ENCODE assay signal across 23 cellular contexts in genomic region chr1:183876284-183876683, GRCh38.
DNase-seq lines count a peak whose midpoint lies in the region; ATAC-seq, FAIRE-seq and TF ChIP-seq lines count a peak whose summit lies in the region.
"Had no signal": no experiment of that assay in that cellular context is flagged by ENCODE, and none has a peak within 500 bp of the region (broad histone marks: within the 10 kb centered on the region; RNA-seq: fewer than 3 reads in every experiment).

No MANE protein-coding gene starts in this region.

- no peaks in the 10 kb centered on the region for H4K20me1 ChIP-seq in BLaER1

- H3K4me3 ChIP-seq in BLaER1 (no peak overlapping the region), gastrocnemius medialis (no peak overlapping the region)
- H3K4me3 ChIP-seq: SJSA1, smooth muscle cell had no signal

- no peak overlapping the region for H3K27ac Mint-ChIP-seq in T-helper 17 cell
- H3K27ac Mint-ChIP-seq: activated CD4-positive, alpha-beta T cell treated with anti-CD3 and anti-CD28 coated beads, Interleukin-2, amount 10 ng/mL, durations not matched to agents 7 days and 5 days; activated naive CD4-positive, alpha-beta T cell treated with anti-CD3 and anti-CD28 coated beads, Interleukin-2, amount 50 U/mL, for 24 hours; activated T-cell treated with anti-CD3 and anti-CD28 coated beads, Interleukin-2, amount 50 U/mL, for 24 hours had no signal

- no peak for DNase-seq in left lobe of liver (ENCODE audit: low spot score)
- no peak for DNase-seq in gastrocnemius medialis
- DNase-seq in GM19239 (ENCODE audit: insufficient read length, low spot score), result no peak
- no peak for DNase-seq in GF-D8 (lab: John Stamatoyannopoulos, UW)
- DNase-seq in T-helper 17 cell, result no peak
- DNase-seq: activated CD4-positive, alpha-beta T cell treated with anti-CD3 and anti-CD28 coated beads, Interleukin-2, amount 10 ng/mL, durations not matched to agents 7 days and 5 days; activated T-cell treated with anti-CD3 and anti-CD28 coated beads, Interleukin-2, amount 50 U/mL, for 24 hours; Calu3; effector memory CD4-positive, alpha-beta T cell; KBM-7; NCI-H1048; NCI-H69; OCI-M1; T1000 had no signal

- peak; percentile 62 for ATAC-seq in left lobe of liver
- ATAC-seq in gastrocnemius medialis, result no peak
- no peak for ATAC-seq in T-helper 17 cell
- ATAC-seq in HG03025 (IDR thresholded peaks at IDR 0.05; ENCODE audit: low FRiP score, unreplicated experiment), result no peak

- peaks cover 8% of the 10 kb centered on the region for H3K4me1 Mint-ChIP-seq in T-helper 17 cell

- H3K27me3 ChIP-seq in BLaER1 (no peaks in the 10 kb centered on the region), gastrocnemius medialis (no peaks in the 10 kb centered on the region)
- H3K27me3 ChIP-seq: neutrophil, SJSA1 had no signal

- H3K27ac ChIP-seq in BLaER1 (peak overlapping the region; percentile 96), angular gyrus (ENCODE audit: low read depth, low read length) (peak overlapping the region; percentile 69), gastrocnemius medialis (peak overlapping the region in 3 of 4 donors; percentile 14 to 41 (median 23))
- H3K27ac ChIP-seq: HL-60, neutrophil had no signal

- in situ Hi-C loops in gastrocnemius medialis (cut with MboI; ENCODE audit: low sequenced_read_pairs in 4 of 4), result loop anchor here in 1 of 4 donors (25.0 kb wide), 1 partner anchor 414 kb away; the partner anchor contains the start of gene SMG7

- H3K4me1 ChIP-seq in BLaER1 (peaks cover 88% of the 10 kb centered on the region), gastrocnemius medialis (peaks cover 14 to 40% of the 10 kb centered on the region in 2 donors)

- H3K9ac ChIP-seq in BLaER1, result peak overlapping the region; percentile 85

- peak overlapping the region; percentile 76 for H3K4me2 ChIP-seq in BLaER1
- H3K4me2 ChIP-seq: smooth muscle cell had no signal

- H3K27me3 Mint-ChIP-seq in T-helper 17 cell, result peaks cover 6% of the 10 kb centered on the region
- H3K27me3 Mint-ChIP-seq: activated CD4-positive, alpha-beta T cell treated with anti-CD3 and anti-CD28 coated beads, Interleukin-2, amount 10 ng/mL, durations not matched to agents 7 days and 5 days; activated naive CD4-positive, alpha-beta T cell treated with anti-CD3 and anti-CD28 coated beads, Interleukin-2, amount 50 U/mL, for 24 hours; activated T-cell treated with anti-CD3 and anti-CD28 coated beads, Interleukin-2, amount 50 U/mL, for 24 hours had no signal

- TF ChIP-seq CTCF in gastrocnemius medialis (IDR thresholded peaks at IDR 0.05 in 4 of 5, conservative IDR thresholded peaks at IDR 0.05 in 1 of 5), result no peak

- intact Hi-C loops in gastrocnemius medialis (cut with DNase I; ENCODE audit: low total_unique reads), result no loop called here

- H3K9me3 ChIP-seq in BLaER1 (0 out of 2 replicates have a peak, but pooled peaks cover 1% of the 10 kb centered on the region), gastrocnemius medialis (no peaks in the 10 kb centered on the region), T-helper 17 cell (ENCODE audit: control insufficient read depth, low read length, poor library complexity, severe bottlenecking) (no peaks in the 10 kb centered on the region)
- H3K9me3 ChIP-seq: neutrophil, SJSA1 had no signal

- no peak for FAIRE-seq in GM19239 (lab: Jason Lieb, UNC)
- FAIRE-seq: bronchial epithelial cell had no signal

- H3K36me3 Mint-ChIP-seq in T-helper 17 cell (ENCODE audit: low read depth), result peaks cover 2% of the 10 kb centered on the region
- H3K36me3 Mint-ChIP-seq: activated naive CD4-positive, alpha-beta T cell treated with anti-CD3 and anti-CD28 coated beads, Interleukin-2, amount 50 U/mL, for 24 hours had no signal

- H3K4me3 Mint-ChIP-seq in T-helper 17 cell, result no peak overlapping the region
- H3K4me3 Mint-ChIP-seq: activated CD4-positive, alpha-beta T cell treated with anti-CD3 and anti-CD28 coated beads, Interleukin-2, amount 10 ng/mL, durations not matched to agents 7 days and 5 days; activated naive CD4-positive, alpha-beta T cell treated with anti-CD3 and anti-CD28 coated beads, Interleukin-2, amount 50 U/mL, for 24 hours; activated T-cell treated with anti-CD3 and anti-CD28 coated beads, Interleukin-2, amount 50 U/mL, for 24 hours had no signal

- TF ChIP-seq POLR2A in gastrocnemius medialis (IDR thresholded peaks at IDR 0.05), result no peak

- H3K36me3 ChIP-seq in BLaER1, result peaks cover 26% of the 10 kb centered on the region
- no peaks in the 10 kb centered on the region for H3K36me3 ChIP-seq in gastrocnemius medialis
- H3K36me3 ChIP-seq: neutrophil had no signal

Comparison
In these comparisons a context has a peak if more than half of its experiments do, and no peak if none do; other contexts are left out.
1. H3K27ac ChIP-seq: peak in every context shown above with its lines; median percentile 96 in BLaER1; 69 in angular gyrus; 23 in gastrocnemius medialis.